ENCODE assay signal across 8 cellular contexts in the genomic region with DNA sequence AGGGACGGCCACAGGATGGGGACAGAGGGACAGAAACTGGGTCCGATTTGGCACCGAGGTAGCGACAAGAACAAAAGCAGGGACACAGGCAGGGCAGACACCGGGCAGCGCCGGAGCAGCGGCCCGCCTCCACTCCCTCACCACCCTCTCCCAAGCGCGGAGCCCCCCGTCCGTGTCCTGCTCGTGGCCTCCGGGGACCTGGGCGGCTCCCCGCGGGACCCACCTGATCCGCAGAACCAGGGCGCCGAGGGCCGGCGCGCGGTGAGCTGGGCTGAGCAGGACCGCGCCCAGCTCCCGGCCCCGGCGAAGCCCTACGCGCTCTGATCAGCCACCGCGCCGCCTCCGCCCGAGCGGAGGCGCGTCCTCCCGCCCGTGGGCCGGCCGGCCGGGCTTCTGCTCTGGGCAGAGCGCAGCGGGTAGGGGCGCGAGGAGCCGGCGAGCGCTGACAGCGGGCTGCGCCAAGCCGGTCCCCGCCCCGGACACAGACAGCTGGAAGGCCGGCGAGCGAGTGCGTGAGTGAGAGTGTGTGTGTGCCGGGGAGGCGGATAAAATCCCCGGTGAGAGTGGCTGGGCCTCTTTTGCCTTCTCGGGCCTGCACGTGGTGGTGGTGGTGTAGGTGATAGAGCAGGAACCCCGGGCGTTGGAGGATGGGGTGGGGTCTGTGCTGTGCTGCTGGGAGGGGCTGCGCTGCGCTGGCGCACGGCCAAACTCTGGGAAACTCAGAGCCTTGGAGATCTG. TPM values are rescaled to one million over a fixed set of nuclear protein-coding genes. Genes with fewer than 3 reads are reported as not detected.
DNase-seq lines count a peak whose midpoint lies in the region; ATAC-seq, FAIRE-seq and TF ChIP-seq lines count a peak whose summit lies in the region.

A gene (minus strand): TSS at position 418 of the 738 bp plus-strand sequence. CDS start 31,922 bp downstream, outside the sequence.

- H3K27me3 ChIP-seq in OCI-LY3 (ENCODE audit: low read depth, low read length) (0 out of 2 replicates have a peak, but pooled peaks cover 6% of the 10 kb centered on the region), keratinocyte (ENCODE audit: control insufficient read depth, extremely low read depth, insufficient read depth, low read length) (peaks cover 18% of the 10 kb centered on the region), small intestine (ENCODE audit: control insufficient read depth in 2 of 2, insufficient read depth in 2 of 2, low read length in 2 of 2) (peaks cover 7 to 13% of the 10 kb centered on the region in 2 donors)

- FAIRE-seq in keratinocyte (lab: Jason Lieb, UNC) (no peak), small intestine (lab: Jason Lieb, UNC) (no peak)

- H3K4me1 Mint-ChIP-seq in chondrocyte (ENCODE audit: low read depth) = peaks cover 35% of the 10 kb centered on the region

- H3K9me1 ChIP-seq in keratinocyte (ENCODE audit: control insufficient read depth, extremely low read depth, insufficient read depth, low read length) = no peaks in the 10 kb centered on the region

- 1% methylated on average over 53 to 72 of the region's 72 CpGs for WGBS in small intestine, 3 donors

- dilution Hi-C loops in keratinocyte (cut with MboI; ENCODE audit: extremely low pct_ligation_motif_present, low sequenced_read_pairs) = no loop called here

- H3K4me2 ChIP-seq in OCI-LY3 (ENCODE audit: low read length) (peak within 1 kb of the TSS; percentile 82), keratinocyte (ENCODE audit: control insufficient read depth, extremely low read depth, insufficient read depth, low read depth, low read length) (peak within 1 kb of the TSS; percentile 85)

- peak; percentile 8 for DNase-seq in ACHN
- DNase-seq in chondrocyte (ENCODE audit: low spot score) = peak; percentile 77
- no peak for DNase-seq in keratinocyte (ENCODE audit: low read depth, low spot score)
- DNase-seq in small intestine = peak; percentile 20
- DNase-seq in middle frontal gyrus (ENCODE audit: extremely low spot score, low spot score) = no peak

- TF ChIP-seq CTCF in GM12875 (IDR thresholded peaks at IDR 0.05; ENCODE audit: borderline replicate concordance, insufficient read depth, low read depth, low read length) (no peak), OCI-LY3 (IDR thresholded peaks at IDR 0.05; ENCODE audit: low read depth, low read length) (no peak), chondrocyte (IDR thresholded peaks at IDR 0.05) (no peak), keratinocyte (optimal IDR thresholded peaks at IDR 0.05 in 1 of 3, IDR thresholded peaks at IDR 0.05 in 1 of 3, conservative IDR thresholded peaks at IDR 0.05 in 1 of 3; ENCODE audit: extremely low read depth in 1 of 3, insufficient read depth in 2 of 3, low read length in 3 of 3) (no peak)

- peaks cover 12% of the 10 kb centered on the region for H3K27me3 Mint-ChIP-seq in chondrocyte (ENCODE audit: low read depth)

- H3K36me3 ChIP-seq in OCI-LY3 (replicated peaks; ENCODE audit: low read depth, low read length) (no peaks in the 10 kb centered on the region), keratinocyte (ENCODE audit: control insufficient read depth in 2 of 2, extremely low read depth in 1 of 2, insufficient read depth in 2 of 2, low read length in 2 of 2) (no peaks in the 10 kb centered on the region), small intestine (ENCODE audit: control insufficient read depth in 2 of 2, insufficient read depth in 2 of 2, low read length in 2 of 2) (no peaks in the 10 kb centered on the region)

- no peak within 1 kb of the TSS for H2AFZ ChIP-seq in OCI-LY3 (ENCODE audit: low read depth, low read length)
- peak within 1 kb of the TSS; percentile 79 for H2AFZ ChIP-seq in keratinocyte (ENCODE audit: control insufficient read depth, low read length)

- peak within 1 kb of the TSS; percentile 86 for H3K4me3 Mint-ChIP-seq in chondrocyte (ENCODE audit: unreplicated experiment)

- no peak for ATAC-seq in HG02798 (IDR thresholded peaks at IDR 0.05; ENCODE audit: poor library complexity, unreplicated experiment)

- peaks cover 6% of the 10 kb centered on the region for H3K36me3 Mint-ChIP-seq in chondrocyte (ENCODE audit: low read depth)

- H3K4me3 ChIP-seq in GM12875 (ENCODE audit: low read depth, low read length) (peak within 1 kb of the TSS; percentile 29), OCI-LY3 (ENCODE audit: low read length) (peak within 1 kb of the TSS; percentile 63), keratinocyte (ENCODE audit: control insufficient read depth in 2 of 3, extremely low read depth in 1 of 3, insufficient read depth in 2 of 3, low read depth in 1 of 3, low read length in 3 of 3) (peak within 1 kb of the TSS; percentile 28 to 62 (median 58)), small intestine (ENCODE audit: low read depth in 1 of 2, low read length in 2 of 2) (peak within 1 kb of the TSS; percentile 37 to 46)

- no peaks in the 10 kb centered on the region for H3K9me3 ChIP-seq in OCI-LY3 (ENCODE audit: insufficient read depth, low read length)
- H3K9me3 ChIP-seq in keratinocyte (ENCODE audit: control insufficient read depth, low read depth, low read length) = no peaks in the 10 kb centered on the region
- H3K9me3 ChIP-seq in small intestine (ENCODE audit: control insufficient read depth, low read depth) = no peaks in the 10 kb centered on the region

- H3K4me1 ChIP-seq in OCI-LY3 (ENCODE audit: low read length) = peaks cover 14% of the 10 kb centered on the region
- H3K4me1 ChIP-seq in keratinocyte (ENCODE audit: control insufficient read depth, extremely low read depth, insufficient read depth, low read length) = peaks cover 18% of the 10 kb centered on the region
- no peaks in the 10 kb centered on the region for H3K4me1 ChIP-seq in small intestine (ENCODE audit: control insufficient read depth in 2 of 2, insufficient read depth in 1 of 2, low read depth in 1 of 2, low read length in 1 of 2)

- H3K9me3 Mint-ChIP-seq in chondrocyte (ENCODE audit: low read depth) = peaks cover 8% of the 10 kb centered on the region

- peak within 1 kb of the TSS; percentile 77 for H3K27ac Mint-ChIP-seq in chondrocyte (ENCODE audit: unreplicated experiment)

- no peaks in the 10 kb centered on the region for H4K20me1 ChIP-seq in OCI-LY3 (ENCODE audit: insufficient read depth, low read length)
- H4K20me1 ChIP-seq in keratinocyte (ENCODE audit: control insufficient read depth, extremely low read depth, insufficient read depth, low read length) = no peaks in the 10 kb centered on the region

- H3K9ac ChIP-seq in OCI-LY3 (ENCODE audit: low read length) (no peak within 1 kb of the TSS), keratinocyte (ENCODE audit: control insufficient read depth, extremely low read depth, insufficient read depth, low read length) (peak within 1 kb of the TSS; percentile 22)

- H3K79me2 ChIP-seq in OCI-LY3 (ENCODE audit: low read length) (no peaks in the 10 kb centered on the region), keratinocyte (ENCODE audit: control insufficient read depth, insufficient read depth, low read length) (no peaks in the 10 kb centered on the region)

- in situ Hi-C loops in ACHN (cut with HindIII; ENCODE audit: low pct_ligation_motif_present, low pct_unique_long_range_greater_than_20kb, low sequenced_read_pairs) = no loop called here

- H3K27ac ChIP-seq in OCI-LY3 (ENCODE audit: low read length) (no peak within 1 kb of the TSS), keratinocyte (ENCODE audit: control insufficient read depth, insufficient read depth, low read length) (no peak within 1 kb of the TSS), small intestine (ENCODE audit: low read depth in 1 of 2, low read length in 1 of 2) (peak within 1 kb of the TSS; percentile 6 to 16)

RNA-seq across cellular contexts. Expression of the gene that starts here (rescaled TPM):
- total RNA-seq in chondrocyte = 0.46 to 3.2 TPM (median 2.5 TPM) in 3 replicates
- polyA plus RNA-seq in keratinocyte = 0.05 TPM in 1 of 3 replicates, not detected in the others
- polyA plus RNA-seq in keratinocyte (2011; ENCODE audit: low read depth) = 0.41 TPM
- polyA plus RNA-seq in keratinocyte (2011; cell fraction: cytosol; rRNA removed) = not detected in 2 replicates
- polyA plus RNA-seq in keratinocyte (2011; cell fraction: nucleus; rRNA removed) = not detected in 2 replicates
- polyA plus RNA-seq in keratinocyte (2012; ENCODE audit: low replicate concordance) = 0.20 TPM in 1 of 2 replicates, not detected in the other
- polyA minus RNA-seq in keratinocyte = not detected in 3 replicates
- not detected for polyA minus RNA-seq in keratinocyte (2011; cell fraction: cytosol; rRNA and poly(A)+ RNA removed)
- polyA minus RNA-seq in keratinocyte (2011; cell fraction: nucleus; rRNA and poly(A)+ RNA removed) = not detected in 2 replicates
- polyA plus RNA-seq in small intestine = 10 to 100 TPM in 1 of 3 donors, 1 to 10 TPM in 1, under 1 TPM in 1; 0.67 to 11.3 (median 4.9) TPM

Comparison
In these comparisons a context has a peak if more than half of its experiments do, and no peak if none do; other contexts are left out.
1. DNase-seq: peak in ACHN (single experiment), chondrocyte (single experiment) and small intestine (single experiment); none in keratinocyte (single experiment) and middle frontal gyrus (single experiment).
2. H3K27ac ChIP-seq: peak in small intestine (2 of 2); none in OCI-LY3 (single experiment) and keratinocyte (single experiment).
3. Peak in every context shown above with its lines, with median percentiles within 50 percentile points of each other: H3K4me3 ChIP-seq.